In genomic region chr20:22775671-22776139, GRCh38 we compare ENCODE assay signal across 15 cellular contexts.
DNase-seq lines count a peak whose midpoint lies in the region; ATAC-seq, FAIRE-seq and TF ChIP-seq lines count a peak whose summit lies in the region.
"Had no signal": no experiment of that assay in that cellular context is flagged by ENCODE, and none has a peak within 500 bp of the region (broad histone marks: within the 10 kb centered on the region; RNA-seq: fewer than 3 reads in every experiment).

No MANE protein-coding gene starts in this region.

- POLR2A ChIA-PET in PC-3 (lab: Charles Lee; ENCODE audit: unreplicated experiment): interaction anchor here (0.6 kb wide), 1 partner anchor 34 kb away, joined by 3 read pairs; no protein-coding TSS in a partner anchor

- peaks cover 3% of the 10 kb centered on the region for H3F3A ChIP-seq in PC-3 (ENCODE audit: low read length, unreplicated experiment)

- H3K9me3 ChIP-seq in PC-3 (ENCODE audit: low read length) (no peaks in the 10 kb centered on the region), osteoblast (ENCODE audit: low read depth, low read length) (no peaks in the 10 kb centered on the region)
- H3K9me3 ChIP-seq: transverse colon had no signal

- CTCF ChIA-PET in PC-3 (lab: Charles Lee): no interaction called here

- H4K20me1 ChIP-seq in PC-3 (ENCODE audit: low read length) (no peaks in the 10 kb centered on the region), osteoblast (ENCODE audit: insufficient read depth, low read length) (no peaks in the 10 kb centered on the region)

- peak; percentile 60 for DNase-seq in Daoy (ENCODE audit: low read depth)
- peak; percentile 96 for DNase-seq in PC-3
- DNase-seq in cardiac fibroblast (ENCODE audit: low read depth in 2 of 2): peak; percentile 68 to 92
- peak; percentile 97 for DNase-seq in kidney glomerular epithelial cell (lab: John Stamatoyannopoulos, UW)
- DNase-seq in frontal cortex (ENCODE audit: low spot score in 2 of 2): no peak
- no peak for DNase-seq in NCI-H82 treated with DMSO at 0.1 percent for 48 hours (lab: John Stamatoyannopoulos, UW; ENCODE audit: unreplicated experiment)
- DNase-seq in NCI-H2107 (lab: John Stamatoyannopoulos, UW): no peak
- DNase-seq in osteoblast (ENCODE audit: insufficient read length, low spot score, missing footprints): no peak
- DNase-seq: activated CD4-positive, alpha-beta T cell treated with anti-CD3 and anti-CD28 coated beads for 4 hours; activated T-cell treated with anti-CD3 and anti-CD28 coated beads, Interleukin-2, amount 50 U/mL, for 24 hours; HFFc6; NCI-H2171; stimulated activated CD4-positive, alpha-beta T cell treated with anti-CD3 and anti-CD28 coated beads, Interleukin-2, amount 100 ng/mL, for 48 hours; transverse colon had no signal

- H3K9me2 ChIP-seq in PC-3 (replicated peaks; ENCODE audit: low read length): no peaks in the 10 kb centered on the region

- H3K4me2 ChIP-seq in PC-3 (ENCODE audit: low read length) (peak overlapping the region; percentile 70), osteoblast (ENCODE audit: insufficient read depth, low read length) (no peak overlapping the region)

- H3K4me1 ChIP-seq in PC-3 (ENCODE audit: insufficient read depth, low read length) (peaks cover 51% of the 10 kb centered on the region), osteoblast (ENCODE audit: insufficient read depth, low read length) (no peaks in the 10 kb centered on the region)
- H3K4me1 ChIP-seq: transverse colon had no signal

- FAIRE-seq in frontal cortex (lab: Jason Lieb, UNC): no peak

- no TSS peak for BruUV-seq in PC-3 (replicated peaks; lab: Mats Ljungman, UMichigan)

- H3K9ac ChIP-seq in PC-3 (ENCODE audit: low read length): no peak overlapping the region

- no peak overlapping the region for H3K4me3 ChIP-seq in PC-3 (ENCODE audit: low read length)
- H3K4me3 ChIP-seq in cardiac fibroblast (replicated peaks in 1 of 2; ENCODE audit: low read depth in 2 of 2, low read length in 2 of 2): no peak overlapping the region
- no peak overlapping the region for H3K4me3 ChIP-seq in osteoblast (ENCODE audit: insufficient read depth, low read length)
- H3K4me3 ChIP-seq: coronary artery, transverse colon had no signal

- H3K79me2 ChIP-seq in PC-3 (ENCODE audit: low read length) (no peaks in the 10 kb centered on the region), osteoblast (ENCODE audit: insufficient read depth, low read length) (no peaks in the 10 kb centered on the region)

- H3K27ac ChIP-seq in PC-3 (ENCODE audit: low read length) (peak overlapping the region; percentile 41), osteoblast (ENCODE audit: low read depth, low read length) (no peak overlapping the region)
- H3K27ac ChIP-seq: coronary artery, transverse colon had no signal

- no peaks in the 10 kb centered on the region for H3K36me3 ChIP-seq in PC-3 (ENCODE audit: low read depth, low read length)
- H3K36me3 ChIP-seq in osteoblast (ENCODE audit: insufficient read depth, low read length): no peaks in the 10 kb centered on the region
- H3K36me3 ChIP-seq: transverse colon had no signal

- H3K27me3 ChIP-seq in PC-3 (ENCODE audit: low read length): no peaks in the 10 kb centered on the region
- H3K27me3 ChIP-seq in osteoblast (ENCODE audit: insufficient read depth, low read length): peaks cover 5% of the 10 kb centered on the region
- H3K27me3 ChIP-seq: transverse colon had no signal

- TF ChIP-seq CTCF in PC-3 (conservative IDR thresholded peaks at IDR 0.05; ENCODE audit: low read depth, low read length) (no peak), cardiac fibroblast (IDR thresholded peaks at IDR 0.05; ENCODE audit: low read depth, low read length) (no peak), osteoblast (IDR thresholded peaks at IDR 0.05; ENCODE audit: extremely low read depth, low read depth, low read length) (no peak)

- no peak; the same call in 1 of the 2 replicates for ATAC-seq in PC-3

- intact Hi-C loops in PC-3 (cut with micrococcal nuclease): no loop called here

- H2AFZ ChIP-seq in PC-3 (ENCODE audit: low read length) (no peak overlapping the region), osteoblast (ENCODE audit: low read length) (no peak overlapping the region)

Comparison
In these comparisons a context has a peak if more than half of its experiments do, and no peak if none do; other contexts are left out.
1. DNase-seq: peak in Daoy (single experiment), PC-3 (single experiment), cardiac fibroblast (2 of 2) and kidney glomerular epithelial cell (single experiment); none in frontal cortex (0 of 2), NCI-H82 treated with DMSO at 0.1 percent for 48 hours (single experiment), NCI-H2107 (single experiment) and osteoblast (single experiment).